8 cellular contexts compared by ENCODE assay signal in genomic region chr1:8463144-8463927, GRCh38.
DNase-seq lines count a peak whose midpoint lies in the region; TF ChIP-seq lines count a peak whose summit lies in the region.

No MANE protein-coding gene starts in this region.

- H3K36me3 ChIP-seq in adipocyte (ENCODE audit: control insufficient read depth, insufficient read depth, low read length, severe bottlenecking) (no peaks in the 10 kb centered on the region), skeletal muscle satellite cell (ENCODE audit: insufficient read depth, low read length) (no peaks in the 10 kb centered on the region)

- TF ChIP-seq CTCF in AG09309 (IDR thresholded peaks at IDR 0.05; ENCODE audit: control insufficient read depth, insufficient read depth, low read depth, low read length, missing control alignments) (no peak), HL-60 (IDR thresholded peaks at IDR 0.05; ENCODE audit: insufficient read depth, low read length) (no peak)

- peak overlapping the region; percentile 83 for H3K9ac ChIP-seq in adipocyte (ENCODE audit: low read length)
- H3K9ac ChIP-seq in skeletal muscle satellite cell (ENCODE audit: low read depth, low read length): peak overlapping the region; percentile 58

- H3K4me3 ChIP-seq in AG09309 (ENCODE audit: control insufficient read depth, low read depth, low read length): peak overlapping the region; percentile 11
- H3K4me3 ChIP-seq in HL-60 (replicated peaks; ENCODE audit: insufficient read depth, low read length): no peak overlapping the region
- H3K4me3 ChIP-seq in adipocyte (ENCODE audit: low read length): peak overlapping the region; percentile 61
- peak overlapping the region; percentile 10 for H3K4me3 ChIP-seq in skeletal muscle satellite cell (ENCODE audit: low read length)

- H3K27me3 ChIP-seq in HL-60 (ENCODE audit: insufficient read depth, poor library complexity, severe bottlenecking) (no peaks in the 10 kb centered on the region), adipocyte (replicated peaks; ENCODE audit: control insufficient read depth, insufficient read depth, low read length) (no peaks in the 10 kb centered on the region), skeletal muscle satellite cell (ENCODE audit: control insufficient read depth, insufficient read depth, low read length) (no peaks in the 10 kb centered on the region)

- peak overlapping the region; percentile 68 for H3K4me2 ChIP-seq in skeletal muscle satellite cell (ENCODE audit: low read length)

- peak overlapping the region; percentile 20; the same call in 1 of the 2 replicates for H3K27ac ChIP-seq in HL-60 (replicated peaks)

- DNase-seq in AG09309 (ENCODE audit: low read depth): no peak
- peak in 1 of 2 experiments; percentile 36 for DNase-seq in HL-60 (ENCODE audit: low read depth in 1 of 2, low spot score in 1 of 2)
- peak; percentile 85 for DNase-seq in adipocyte (ENCODE audit: low read depth)
- peak; percentile 60 for DNase-seq in hepatic stellate cell (ENCODE audit: low spot score)
- no peak for DNase-seq in NK-92 (lab: John Stamatoyannopoulos, UW; ENCODE audit: unreplicated experiment)
- no peak for DNase-seq in NCI-H226
- no peak for DNase-seq in NOMO-1 treated with DMSO at 0.1 percent for 48 hours (lab: John Stamatoyannopoulos, UW; ENCODE audit: unreplicated experiment)

- no peaks in the 10 kb centered on the region for H3K9me3 ChIP-seq in adipocyte (ENCODE audit: control insufficient read depth, low read length)
- H3K9me3 ChIP-seq in skeletal muscle satellite cell (replicated peaks; ENCODE audit: low read length): no peaks in the 10 kb centered on the region

- H3K4me1 ChIP-seq in adipocyte (ENCODE audit: control insufficient read depth, insufficient read depth, low read length): peaks cover 20% of the 10 kb centered on the region
- peaks cover 21% of the 10 kb centered on the region for H3K4me1 ChIP-seq in skeletal muscle satellite cell (ENCODE audit: control insufficient read depth, insufficient read depth, low read length)

Comparison
In these comparisons a context has a peak if more than half of its experiments do, and no peak if none do; other contexts are left out.
1. DNase-seq: peak in adipocyte (single experiment) and hepatic stellate cell (single experiment); none in AG09309 (single experiment), NK-92 (single experiment), NCI-H226 (single experiment) and NOMO-1 treated with DMSO at 0.1 percent for 48 hours (single experiment).